Comparison of ENCODE assay signal across 12 cellular contexts in genomic region chrX:23797371-23798128, GRCh38. TPM values are rescaled to one million over a fixed set of nuclear protein-coding genes. Genes with fewer than 3 reads are reported as not detected.
A peak's percentile ranks its signal among the peaks of the same experiment; 100 is the strongest.
DNase-seq lines count a peak whose midpoint lies in the region; ATAC-seq, FAIRE-seq and TF ChIP-seq lines count a peak whose summit lies in the region.
"Had no signal": no experiment of that assay in that cellular context is flagged by ENCODE, and none has a peak within 500 bp of the region (broad histone marks: within the 10 kb centered on the region; RNA-seq: fewer than 3 reads in every experiment).

No MANE protein-coding gene starts in this region.

- no peaks in the 10 kb centered on the region for H3K27me3 ChIP-seq in esophagus muscularis mucosa

- H3K27ac Mint-ChIP-seq in stimulated activated naive B cell treated with anti-CD40 and anti-IgM and Interleukin-4, amounts not matched to agents 10 μg/mL and 1 μg/mL and 100 μg/mL, for 72 hours, result no peak overlapping the region
- H3K27ac Mint-ChIP-seq: activated naive CD8-positive, alpha-beta T cell had no signal

- intact Hi-C loops in esophagus muscularis mucosa (cut with DNase I), result no loop called here

- H3K4me3 ChIP-seq in esophagus muscularis mucosa, result no peak overlapping the region

- DNase-seq in NCI-H345 (lab: John Stamatoyannopoulos, UW), result peak; percentile 11
- no peak for DNase-seq in NCI-H345 treated with DMSO at 0.1 percent for 48 hours (lab: John Stamatoyannopoulos, UW; ENCODE audit: unreplicated experiment)
- DNase-seq in NCI-H510A treated with DMSO at 0.1 percent for 48 hours (lab: John Stamatoyannopoulos, UW), result peak; percentile 58
- DNase-seq in esophagus muscularis mucosa (ENCODE audit: extremely low spot score), result no peak
- no peak for DNase-seq in stimulated activated naive B cell treated with anti-CD40 and anti-IgM and Interleukin-4, amounts not matched to agents 10 μg/mL and 1 μg/mL and 100 μg/mL, for 72 hours
- no peak for DNase-seq in GM12892 (ENCODE audit: insufficient read length)
- DNase-seq in KG1 (lab: John Stamatoyannopoulos, UW), result no peak
- DNase-seq: activated CD4-positive, alpha-beta T cell treated with anti-CD3 and anti-CD28 coated beads for 48 hours; NCI-H1694; SHP77 treated with DMSO at 0.1 percent for 48 hours had no signal

- H3K27ac ChIP-seq in esophagus muscularis mucosa (replicated peaks in 1 of 4), result peak overlapping the region; percentile 43 to 70 (median 50)

- H3K9me3 Mint-ChIP-seq in stimulated activated naive B cell treated with anti-CD40 and anti-IgM and Interleukin-4, amounts not matched to agents 10 μg/mL and 1 μg/mL and 100 μg/mL, for 72 hours, result no peaks in the 10 kb centered on the region

- TF ChIP-seq CTCF in esophagus muscularis mucosa (IDR thresholded peaks at IDR 0.05), result no peak

- H3K27me3 Mint-ChIP-seq in stimulated activated naive B cell treated with anti-CD40 and anti-IgM and Interleukin-4, amounts not matched to agents 10 μg/mL and 1 μg/mL and 100 μg/mL, for 72 hours, result no peaks in the 10 kb centered on the region
- H3K27me3 Mint-ChIP-seq: activated naive CD8-positive, alpha-beta T cell had no signal

- H3K4me1 ChIP-seq in esophagus muscularis mucosa, result peaks cover 0 to 12% (median 10%) of the 10 kb centered on the region in 4 donors

- peak overlapping the region in 1 of 2 donors; percentile 22 for H3K4me3 Mint-ChIP-seq in stimulated activated naive B cell treated with anti-CD40 and anti-IgM and Interleukin-4, amounts not matched to agents 10 μg/mL and 1 μg/mL and 100 μg/mL, for 72 hours
- H3K4me3 Mint-ChIP-seq: activated naive CD8-positive, alpha-beta T cell had no signal

- TF ChIP-seq POLR2A in esophagus muscularis mucosa (IDR thresholded peaks at IDR 0.05; ENCODE audit: low read depth), result no peak
- no peak for TF ChIP-seq POLR2A in GM12892 (IDR thresholded peaks at IDR 0.05; ENCODE audit: low read depth, low read length)

- H3K36me3 ChIP-seq in esophagus muscularis mucosa, result no peaks in the 10 kb centered on the region

- H3K4me1 Mint-ChIP-seq in stimulated activated naive B cell treated with anti-CD40 and anti-IgM and Interleukin-4, amounts not matched to agents 10 μg/mL and 1 μg/mL and 100 μg/mL, for 72 hours, result peaks cover 2 to 15% of the 10 kb centered on the region in 2 donors

- peak; percentile 91 for ATAC-seq in stimulated activated naive B cell treated with anti-CD40 and anti-IgM and Interleukin-4, amounts not matched to agents 10 μg/mL and 1 μg/mL and 100 μg/mL, for 72 hours (replicated peaks)
- no peak for ATAC-seq in GM19351 (IDR thresholded peaks at IDR 0.05; ENCODE audit: unreplicated experiment)

- FAIRE-seq in GM12892 (lab: Jason Lieb, UNC), result no peak

- TF ChIP-seq EP300 in esophagus muscularis mucosa (IDR thresholded peaks at IDR 0.05), result no peak

- no peaks in the 10 kb centered on the region for H3K9me3 ChIP-seq in esophagus muscularis mucosa

- no peaks in the 10 kb centered on the region for H3K36me3 Mint-ChIP-seq in stimulated activated naive B cell treated with anti-CD40 and anti-IgM and Interleukin-4, amounts not matched to agents 10 μg/mL and 1 μg/mL and 100 μg/mL, for 72 hours
- H3K36me3 Mint-ChIP-seq: activated naive CD8-positive, alpha-beta T cell had no signal

- WGBS in esophagus muscularis mucosa, result 82% methylated on average over 12 of the region's 12 CpGs

RNA-seq across cellular contexts. Expression of gene SAT1, which starts 14.6 kb away (rescaled TPM):
- total RNA-seq in esophagus muscularis mucosa, result 100 to 1,000 TPM; 152 to 621 (median 206) TPM
- polyA plus RNA-seq in GM12892 (2012; ENCODE audit: missing spikeins), result 66.9 TPM

RNA-seq across cellular contexts. Expression of gene ACOT9, which starts 54.5 kb away (rescaled TPM):
- total RNA-seq in esophagus muscularis mucosa, result 10 to 100 TPM; 46.3 to 63.8 (median 52.3) TPM
- 17.5 TPM for polyA plus RNA-seq in GM12892 (2012; ENCODE audit: missing spikeins)

Comparison
In these comparisons a context has a peak if more than half of its experiments do, and no peak if none do; other contexts are left out.
1. DNase-seq: peak in NCI-H345 (single experiment) and NCI-H510A treated with DMSO at 0.1 percent for 48 hours (single experiment); none in NCI-H345 treated with DMSO at 0.1 percent for 48 hours (single experiment), esophagus muscularis mucosa (single experiment), stimulated activated naive B cell treated with anti-CD40 and anti-IgM and Interleukin-4, amounts not matched to agents 10 μg/mL and 1 μg/mL and 100 μg/mL, for 72 hours (single experiment), GM12892 (single experiment) and KG1 (single experiment).